In the genomic region with DNA sequence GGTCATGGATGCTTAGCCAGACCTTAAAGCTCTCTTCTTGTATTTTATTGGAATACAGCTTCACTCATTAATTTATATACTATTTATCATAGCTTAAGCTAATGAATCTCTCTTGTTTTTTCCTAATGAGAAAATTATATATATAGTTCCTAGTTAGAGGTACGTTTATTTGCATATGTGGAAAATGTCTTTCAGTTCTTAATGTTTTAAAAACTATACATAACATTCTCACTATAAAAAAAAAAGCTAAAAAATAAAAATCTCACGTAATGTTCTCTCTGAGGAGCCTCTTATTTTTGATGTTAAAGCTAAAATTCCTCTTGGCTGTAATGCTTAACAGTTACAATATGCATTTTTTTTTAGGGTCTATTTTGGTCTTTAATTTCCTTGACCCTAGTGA, we compare ENCODE assay signal across 16 cellular contexts.
"Had no signal": no experiment of that assay in that cellular context is flagged by ENCODE, and none has a peak within 500 bp of the region (broad histone marks: within the 10 kb centered on the region; RNA-seq: fewer than 3 reads in every experiment).

No MANE protein-coding gene starts in this region.

- ATAC-seq: heart left ventricle; psoas muscle; right cardiac atrium; stimulated activated naive CD8-positive, alpha-beta T cell treated with anti-CD3 and anti-CD28 coated beads, Interleukin-15, Interleukin-2, amounts not matched to agents 100 U/mL and 50 U/mL, for 24 hours had no signal

- FAIRE-seq: astrocyte, frontal cortex had no signal

- H3K4me3 Mint-ChIP-seq: activated CD4-positive, alpha-beta T cell treated with anti-CD3 and anti-CD28 coated beads, Interleukin-2, amount 10 ng/mL, durations not matched to agents 24 days and 14 days; memory B cell had no signal

- H3K27me3 Mint-ChIP-seq: activated CD4-positive, alpha-beta T cell treated with anti-CD3 and anti-CD28 coated beads, Interleukin-2, amount 10 ng/mL, durations not matched to agents 24 days and 14 days; memory B cell had no signal

- H3K9me3 ChIP-seq: breast epithelium, heart left ventricle, ovary, psoas muscle, tibial artery had no signal

- H3K9me3 Mint-ChIP-seq: activated CD4-positive, alpha-beta T cell treated with anti-CD3 and anti-CD28 coated beads, Interleukin-2, amount 10 ng/mL, durations not matched to agents 24 days and 14 days; memory B cell had no signal

- H3K27me3 ChIP-seq: breast epithelium, heart left ventricle, ovary, tibial artery had no signal

- H3K27ac ChIP-seq: breast epithelium, ovary, psoas muscle, tibial artery had no signal

- H3K27ac Mint-ChIP-seq: activated CD4-positive, alpha-beta T cell treated with anti-CD3 and anti-CD28 coated beads, Interleukin-2, amount 10 ng/mL, durations not matched to agents 24 days and 14 days; memory B cell had no signal

- DNase-seq: activated CD4-positive, alpha-beta T cell treated with anti-CD3 and anti-CD28 coated beads, Interleukin-2, amount 10 ng/mL, durations not matched to agents 24 days and 14 days; cerebellar nuclear complex; cortex of kidney; effector CD4-positive, alpha-beta T cell; heart left ventricle; ovary; psoas muscle; right cardiac atrium; stimulated activated naive CD8-positive, alpha-beta T cell treated with anti-CD3 and anti-CD28 coated beads, Interleukin-15, Interleukin-2, amounts not matched to agents 100 U/mL and 50 U/mL, for 24 hours; substantia nigra; T1000; tibial artery had no signal

- H3K4me3 ChIP-seq: breast epithelium, heart left ventricle, ovary, psoas muscle, tibial artery had no signal

- H3K36me3 ChIP-seq: breast epithelium, ovary had no signal

- H3K4me1 ChIP-seq: breast epithelium had no signal
